In the genomic region with DNA sequence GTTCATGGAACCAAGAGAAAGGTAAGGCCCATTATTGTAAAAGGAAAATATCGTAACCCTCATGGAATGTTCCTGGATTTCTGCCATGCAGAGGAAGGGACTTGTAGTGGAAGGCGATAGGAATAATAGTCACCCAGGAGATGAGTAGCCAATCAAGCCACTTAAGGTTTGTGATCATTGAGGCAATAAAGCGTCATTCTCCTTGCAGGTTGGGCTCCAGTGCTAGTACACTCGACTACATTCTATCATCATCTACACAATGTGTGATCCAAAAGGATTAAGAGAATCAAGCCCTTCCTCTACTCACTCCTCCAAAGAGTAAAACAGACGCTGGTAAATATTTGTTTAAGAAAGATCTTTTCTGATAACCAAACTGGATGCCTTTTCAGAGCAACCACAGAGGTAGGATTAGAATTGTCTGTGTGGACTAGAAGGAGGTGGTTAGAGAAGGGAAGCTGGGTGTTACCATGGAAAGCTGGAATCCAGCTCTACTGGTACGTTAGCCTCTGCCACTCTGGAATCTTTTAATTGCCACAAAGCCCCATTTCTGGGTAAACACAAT, we compare ENCODE assay signal across 14 cellular contexts.
A peak's percentile ranks its signal among the peaks of the same experiment; 100 is the strongest.
DNase-seq lines count a peak whose midpoint lies in the region; ATAC-seq and TF ChIP-seq lines count a peak whose summit lies in the region.
"Had no signal": no experiment of that assay in that cellular context is flagged by ENCODE, and none has a peak within 500 bp of the region (broad histone marks: within the 10 kb centered on the region; RNA-seq: fewer than 3 reads in every experiment).

No MANE protein-coding gene starts in this region.

- peaks cover 43% of the 10 kb centered on the region for H3K4me1 Mint-ChIP-seq in HFFc6 (ENCODE audit: low read depth)

- intact Hi-C loops in PC-9 (cut with micrococcal nuclease; ENCODE audit: unreplicated experiment) (loop anchor here (1.0 kb wide), 2 partner anchors 35 to 334 kb away; no protein-coding TSS in a partner anchor), prostate gland (cut with DNase I) (no loop called here)

- H3K4me3 Mint-ChIP-seq in HFFc6, result peak overlapping the region; percentile 50; the same call in 1 of the 2 replicates
- H3K4me3 Mint-ChIP-seq: activated CD8-positive, alpha-beta memory T cell treated with anti-CD3 and anti-CD28 coated beads, Interleukin-2, amount 10 ng/mL, durations not matched to agents 7 days and 5 days; natural killer cell; T-helper 1 cell treated with Interleukin-12 subunit alpha and Interleukin-12 subunit beta and Interleukin-4 antibody, amounts not matched to agents 30 μg/mL and 1 μg/mL, for 36 hours had no signal

- CTCF ChIA-PET in PC-9 (lab: Charles Lee), result interaction anchor here (0.5 kb wide), 1 partner anchor 244 kb away, joined by 6 read pairs; no protein-coding TSS in a partner anchor

- peak overlapping the region; percentile 77 for H3K4me2 ChIP-seq in PC-9

- no peaks in the 10 kb centered on the region for H3K79me2 ChIP-seq in PC-9 (ENCODE audit: low read depth)

- WGBS in esophagus, 2 donors, result 42 to 54% methylated on average over 6 of the region's 6 CpGs
- 25% methylated on average over 6 of the region's 6 CpGs for WGBS in prostate gland

- ATAC-seq in HG03025 (IDR thresholded peaks at IDR 0.05; ENCODE audit: low FRiP score, unreplicated experiment), result no peak
- ATAC-seq: activated CD8-positive, alpha-beta memory T cell treated with anti-CD3 and anti-CD28 coated beads, Interleukin-2, amount 10 ng/mL, durations not matched to agents 7 days and 5 days; natural killer cell had no signal

- no peaks in the 10 kb centered on the region for H3K36me3 Mint-ChIP-seq in HFFc6 (ENCODE audit: low read depth)
- H3K36me3 Mint-ChIP-seq: activated CD8-positive, alpha-beta memory T cell treated with anti-CD3 and anti-CD28 coated beads, Interleukin-2, amount 10 ng/mL, durations not matched to agents 7 days and 5 days; natural killer cell had no signal

- H4K20me1 ChIP-seq in PC-9 (ENCODE audit: insufficient read depth), result no peaks in the 10 kb centered on the region

- no TSS peak for BruUV-seq in PC-9 (replicated peaks; lab: Mats Ljungman, UMichigan)

- no peak for TF ChIP-seq CTCF in HFFc6 (IDR thresholded peaks at IDR 0.05)
- TF ChIP-seq CTCF in PC-9 (conservative IDR thresholded peaks at IDR 0.05), result no peak
- TF ChIP-seq CTCF in prostate gland (IDR thresholded peaks at IDR 0.05), result no peak

- peak overlapping the region; percentile 35; the same call in 1 of the 2 replicates for H2AFZ ChIP-seq in PC-9

- DNase-seq in HFFc6 (peak; percentile 69), PC-9 (peak; percentile 54 to 96), prostate gland (ENCODE audit: low spot score) (peak; percentile 82), NCI-H2171 (lab: John Stamatoyannopoulos, UW) (no peak), NCI-H1417 treated with DMSO at 0.1 percent for 48 hours (lab: John Stamatoyannopoulos, UW) (no peak), HCEC 1CT (no peak)
- DNase-seq: activated CD8-positive, alpha-beta memory T cell treated with anti-CD3 and anti-CD28 coated beads, Interleukin-2, amount 10 ng/mL, durations not matched to agents 7 days and 5 days; natural killer cell; NCI-H226; stimulated activated CD4-positive, alpha-beta T cell treated with anti-CD3 and anti-CD28 coated beads, Interleukin-2, amount 100 ng/mL, for 48 hours had no signal

- H3K27ac Mint-ChIP-seq in HFFc6, result peak overlapping the region; percentile 85
- H3K27ac Mint-ChIP-seq: activated CD8-positive, alpha-beta memory T cell treated with anti-CD3 and anti-CD28 coated beads, Interleukin-2, amount 10 ng/mL, durations not matched to agents 7 days and 5 days; natural killer cell; T-helper 1 cell treated with Interleukin-12 subunit alpha and Interleukin-12 subunit beta and Interleukin-4 antibody, amounts not matched to agents 30 μg/mL and 1 μg/mL, for 36 hours had no signal

- H3K27me3 ChIP-seq in PC-9 (ENCODE audit: insufficient read depth, low read depth) (no peaks in the 10 kb centered on the region), esophagus (ENCODE audit: control insufficient read depth in 1 of 2, insufficient read depth in 2 of 2, low read length in 2 of 2) (no peaks in the 10 kb centered on the region), prostate gland (replicated peaks; ENCODE audit: insufficient read depth) (no peaks in the 10 kb centered on the region)
- H3K27me3 ChIP-seq: cardiac muscle cell had no signal

- TF ChIP-seq POLR2A in prostate gland (IDR thresholded peaks at IDR 0.05), result no peak

- H3K36me3 ChIP-seq in PC-9 (ENCODE audit: low read depth) (peaks cover 13% of the 10 kb centered on the region; the same call in 1 of the 2 replicates), esophagus (ENCODE audit: control insufficient read depth in 2 of 2, insufficient read depth in 2 of 2, low read length in 1 of 2) (no peaks in the 10 kb centered on the region), prostate gland (no peaks in the 10 kb centered on the region)
- H3K36me3 ChIP-seq: cardiac muscle cell had no signal

- H3K9me3 Mint-ChIP-seq in HFFc6, result no peaks in the 10 kb centered on the region
- H3K9me3 Mint-ChIP-seq: natural killer cell; T-helper 1 cell treated with Interleukin-12 subunit alpha and Interleukin-12 subunit beta and Interleukin-4 antibody, amounts not matched to agents 30 μg/mL and 1 μg/mL, for 36 hours had no signal

- peak overlapping the region; percentile 99 for H3K27ac ChIP-seq in PC-9
- H3K27ac ChIP-seq in esophagus (ENCODE audit: low read depth in 2 of 2, low read length in 1 of 2), result peak overlapping the region; percentile 34 to 92
- H3K27ac ChIP-seq in prostate gland, result peak overlapping the region; percentile 70 to 75
- H3K27ac ChIP-seq: cardiac muscle cell had no signal

- no peaks in the 10 kb centered on the region; the same call in none of the 2 replicates for H3K27me3 Mint-ChIP-seq in HFFc6 (ENCODE audit: insufficient read depth)
- H3K27me3 Mint-ChIP-seq: activated CD8-positive, alpha-beta memory T cell treated with anti-CD3 and anti-CD28 coated beads, Interleukin-2, amount 10 ng/mL, durations not matched to agents 7 days and 5 days had no signal

- peaks cover 33% of the 10 kb centered on the region for H3F3A ChIP-seq in PC-9 (ENCODE audit: insufficient read depth, low read depth)

- no peaks in the 10 kb centered on the region for H3K9me2 ChIP-seq in PC-9 (ENCODE audit: insufficient read depth)

- POLR2A ChIA-PET in PC-9 (lab: Charles Lee; ENCODE audit: unreplicated experiment), result interaction anchor here (0.5 to 0.8 kb wide), 2 partner anchors 74 to 245 kb away, joined by 5 to 33 read pairs; no protein-coding TSS in a partner anchor

- H3K4me3 ChIP-seq in PC-9 (peak overlapping the region; percentile 44; the same call in 1 of the 2 replicates), esophagus (ENCODE audit: low read depth in 1 of 2, low read length in 2 of 2) (no peak overlapping the region), prostate gland (no peak overlapping the region)
- H3K4me3 ChIP-seq: cardiac muscle cell had no signal

- H3K9me3 ChIP-seq in PC-9 (ENCODE audit: insufficient read depth, low read depth) (peaks cover 7% of the 10 kb centered on the region; the same call in 1 of the 2 replicates), esophagus (ENCODE audit: control insufficient read depth in 2 of 2, insufficient read depth in 1 of 2, low read depth in 1 of 2, low read length in 1 of 2) (no peaks in the 10 kb centered on the region), prostate gland (no peaks in the 10 kb centered on the region)

- H3K4me1 ChIP-seq in PC-9 (replicated peaks; ENCODE audit: insufficient read depth) (peaks cover 70% of the 10 kb centered on the region), esophagus (ENCODE audit: control insufficient read depth in 2 of 2, insufficient read depth in 2 of 2, low read length in 1 of 2) (no peaks in the 10 kb centered on the region), prostate gland (replicated peaks) (peaks cover 8% of the 10 kb centered on the region)

Comparison
In these comparisons a context has a peak if more than half of its experiments do, and no peak if none do; other contexts are left out.
1. DNase-seq: peak in HFFc6 (single experiment), PC-9 (2 of 2) and prostate gland (single experiment); none in NCI-H2171 (single experiment), NCI-H1417 treated with DMSO at 0.1 percent for 48 hours (single experiment) and HCEC 1CT (single experiment).
2. Peak in every context shown above with its lines, with median percentiles within 50 percentile points of each other: H3K27ac ChIP-seq.